ENCODE assay signal across 1 cellular context in the genomic region with DNA sequence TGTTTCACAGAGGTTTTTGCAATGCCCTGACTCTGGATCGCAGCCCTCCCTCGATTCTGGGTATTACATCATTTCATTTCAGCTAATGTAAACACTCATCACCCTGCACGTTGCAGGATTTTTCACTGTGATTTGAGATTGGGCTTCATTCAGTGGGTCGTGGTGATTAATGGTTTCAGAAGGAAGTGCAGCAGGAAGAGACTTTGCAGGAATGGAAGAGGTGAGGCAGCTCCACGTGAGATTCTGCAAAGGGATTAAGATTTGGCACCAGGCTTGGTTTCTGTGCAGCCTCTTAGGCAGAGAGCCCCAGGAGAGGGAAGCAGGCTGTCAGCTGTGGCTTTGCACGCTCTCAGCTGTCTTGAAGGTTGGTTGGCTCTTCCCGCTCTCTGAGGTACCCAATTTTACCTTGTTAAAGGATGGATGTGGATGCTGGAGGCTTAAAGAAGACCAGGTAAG.
TF ChIP-seq lines count a peak whose summit lies in the region.

No MANE protein-coding gene starts in this region.

TF ChIP-seq in HepG2, 621 proteins besides CTCF, POLR2A, EP300 and RAD21 (continued from another document):
- TF ChIP-seq HOXA9 (CRISPR knock-in tag; IDR thresholded peaks at IDR 0.05; ENCODE audit: borderline replicate concordance) (no peak), SOX13 (IDR thresholded peaks at IDR 0.05) (no peak), SOX13 (CRISPR knock-in tag; conservative IDR thresholded peaks at IDR 0.05 in 1 of 2, IDR thresholded peaks at IDR 0.05 in 1 of 2) (no peak), MYNN (CRISPR knock-in tag; IDR thresholded peaks at IDR 0.05; ENCODE audit: low read depth) (no peak), ZNF841 (CRISPR knock-in tag; IDR thresholded peaks at IDR 0.05; ENCODE audit: borderline replicate concordance) (no peak)
TF ChIP-seq in HepG2: peak in this region for 0.
